In genomic region chr15:60257760-60258159, GRCh38 we compare ENCODE assay signal across 1 cellular context.
TF ChIP-seq lines count a peak whose summit lies in the region.

No MANE protein-coding gene starts in this region.

TF ChIP-seq in K562, 482 proteins besides CTCF, POLR2A, EP300 and RAD21 (continued from another document):
- TF ChIP-seq NCOA1 (IDR thresholded peaks at IDR 0.05; ENCODE audit: low read depth) (no peak), ZNF384 (IDR thresholded peaks at IDR 0.05; ENCODE audit: low read depth, low read length) (no peak)
